Comparison of ENCODE assay signal across 23 cellular contexts in genomic region chr5:17891881-17892280, GRCh38.
"Had no signal": no experiment of that assay in that cellular context is flagged by ENCODE, and none has a peak within 500 bp of the region (broad histone marks: within the 10 kb centered on the region; RNA-seq: fewer than 3 reads in every experiment).

No MANE protein-coding gene starts in this region.

- ATAC-seq: HepG2, Right ventricle myocardium inferior, SK-N-SH treated with all-trans-retinoic acid at 6 μM for 48 hours had no signal

- H3K36me3 ChIP-seq: Peyer's patch, SJCRH30 had no signal

- H2AFZ ChIP-seq: PC-9 had no signal

- H3K4me1 ChIP-seq: Peyer's patch, SJCRH30 had no signal

- H3K27ac ChIP-seq: PC-9, Peyer's patch, SJCRH30 had no signal

- H3K4me2 ChIP-seq: PC-9 had no signal

- H3K4me3 ChIP-seq: PC-9, Peyer's patch, SJCRH30 had no signal

- FAIRE-seq: HepG2 had no signal

- H3K9me3 ChIP-seq: Peyer's patch, SJCRH30 had no signal

- H3K27me3 ChIP-seq: Peyer's patch, SJCRH30 had no signal

- DNase-seq: IMR-90, Karpas-422, KG1, MM.1S, NCI-H1092 treated with DMSO at 0.1 percent for 48 hours, NCI-H1436, NCI-H187, NCI-H2029, NCI-H2081 treated with DMSO at 0.1 percent for 48 hours, NCI-H2171, NCI-H226, NCI-H446, NCI-H510A, NCI-H524 treated with DMSO at 0.1 percent for 48 hours, NCI-H69, NCI-H774, PC-9, Peyer's patch, SHP77 treated with DMSO at 0.1 percent for 48 hours, SJCRH30 had no signal
